In genomic region chr2:25119263-25119662, GRCh38 we compare ENCODE assay signal across 22 cellular contexts. TPM values are rescaled to one million over a fixed set of nuclear protein-coding genes. Genes with fewer than 3 reads are reported as not detected.
A peak's percentile ranks its signal among the peaks of the same experiment; 100 is the strongest.
DNase-seq lines count a peak whose midpoint lies in the region; ATAC-seq, FAIRE-seq and TF ChIP-seq lines count a peak whose summit lies in the region.
"Had no signal": no experiment of that assay in that cellular context is flagged by ENCODE, and none has a peak within 500 bp of the region (broad histone marks: within the 10 kb centered on the region; RNA-seq: fewer than 3 reads in every experiment).

No MANE protein-coding gene starts in this region.

- no peaks in the 10 kb centered on the region for H4K20me1 ChIP-seq in HepG2 (ENCODE audit: insufficient read depth, low read length)
- H4K20me1 ChIP-seq: BLaER1 treated with 17β-estradiol and CSF1 and Interleukin-3, amounts not matched to agents 10 nM and 100 nM had no signal

- DNase-seq in HepG2 (ENCODE audit: low spot score) (no peak), right lobe of liver (no peak), chondrocyte (ENCODE audit: low spot score) (peak; percentile 62), spleen (peak; percentile 51), NCI-H128 (lab: John Stamatoyannopoulos, UW; ENCODE audit: unreplicated experiment) (no peak), tibial artery (no peak)
- DNase-seq: AML-193; Caco-2; Calu3; CD4-positive, alpha-beta T cell; CD8-positive, alpha-beta T cell; DMS79 treated with DMSO at 0.1 percent for 48 hours; GF-D8 had no signal

- no peak overlapping the region for H3K4me2 ChIP-seq in HepG2 (ENCODE audit: low read depth, low read length)
- H3K4me2 ChIP-seq: A549; BLaER1 treated with 17β-estradiol and CSF1 and Interleukin-3, amounts not matched to agents 10 nM and 100 nM had no signal

- TF ChIP-seq CTCF in HepG2 (CRISPR knock-in tag; IDR thresholded peaks at IDR 0.05) (no peak), right lobe of liver (IDR thresholded peaks at IDR 0.05) (no peak), chondrocyte (IDR thresholded peaks at IDR 0.05) (no peak), spleen (IDR thresholded peaks at IDR 0.05 in 8 of 11, conservative IDR thresholded peaks at IDR 0.05 in 3 of 11) (no peak), tibial artery (IDR thresholded peaks at IDR 0.05) (no peak)

- intact Hi-C loops in HepG2 (cut with micrococcal nuclease; ENCODE audit: unreplicated experiment) (no loop called here), right lobe of liver (cut with DNase I) (no loop called here), spleen (cut with DNase I; ENCODE audit: low total_unique reads) (no loop called here), tibial artery (cut with DNase I; ENCODE audit: low total_unique reads) (no loop called here)

- TF ChIP-seq EP300 in HepG2 (IDR thresholded peaks at IDR 0.05; ENCODE audit: low read depth in 2 of 2, low read length in 2 of 2) (no peak), HepG2 (CRISPR knock-in tag; IDR thresholded peaks at IDR 0.05; ENCODE audit: borderline replicate concordance) (no peak)

- no TSS peak for BruUV-seq in HepG2 (replicated peaks; lab: Mats Ljungman, UMichigan)

- POLR2A ChIA-PET in HepG2 (lab: Yijun Ruan, JAX), result no interaction called here

- H3K79me2 ChIP-seq in HepG2 (ENCODE audit: insufficient read depth, low read length), result no peaks in the 10 kb centered on the region

- H3K9ac ChIP-seq in HepG2 (ENCODE audit: insufficient read depth, low read depth, low read length), result no peak overlapping the region
- H3K9ac ChIP-seq: BLaER1 treated with 17β-estradiol and CSF1 and Interleukin-3, amounts not matched to agents 10 nM and 100 nM had no signal

- no peak for TF ChIP-seq RAD21 in HepG2 (CRISPR knock-in tag; IDR thresholded peaks at IDR 0.05)

- peaks cover 5% of the 10 kb centered on the region for H3K36me3 Mint-ChIP-seq in chondrocyte (ENCODE audit: low read depth)
- H3K36me3 Mint-ChIP-seq: CD8-positive, alpha-beta T cell had no signal

- H3K27me3 Mint-ChIP-seq in chondrocyte (ENCODE audit: low read depth), result no peaks in the 10 kb centered on the region

- H3K27me3 ChIP-seq in HepG2 (ENCODE audit: control insufficient read depth in 1 of 2, insufficient read depth in 2 of 2, low read length in 2 of 2), result peaks cover 0 to 16% of the 10 kb centered on the region in 2 experiments; a peak in 2 of 5 replicates
- H3K27me3 ChIP-seq in right lobe of liver, result no peaks in the 10 kb centered on the region
- H3K27me3 ChIP-seq in spleen (replicated peaks in 1 of 7), result no peaks in the 10 kb centered on the region
- H3K27me3 ChIP-seq in tibial artery, result no peaks in the 10 kb centered on the region
- H3K27me3 ChIP-seq: BLaER1 treated with 17β-estradiol and CSF1 and Interleukin-3, amounts not matched to agents 10 nM and 100 nM had no signal

- no peak overlapping the region for H2AFZ ChIP-seq in HepG2 (ENCODE audit: low read length)

- WGBS in HepG2 (ENCODE audit: low lambda C conversion rate), result 37% methylated on average over 11 of the region's 11 CpGs
- 73% methylated on average over 8 of the region's 11 CpGs for WGBS in right lobe of liver (ENCODE audit: insufficient coverage, low coverage, low lambda C conversion rate, missing lambda C conversion rate)
- WGBS in spleen, 5 donors, result 90 to 97% (median 93%) methylated on average over 11 of the region's 11 CpGs

- ATAC-seq in HepG2, result 0 out of 3 replicates have a peak, but pooled peaks have one; percentile 21
- no peak for ATAC-seq in right lobe of liver
- ATAC-seq: CD8-positive, alpha-beta T cell had no signal

- in situ Hi-C loops in HepG2 (cut with HindIII; ENCODE audit: extremely low pct_ligation_motif_present, low pct_unique_long_range_greater_than_20kb), result no loop called here

- H3K27ac ChIP-seq in HepG2 (ENCODE audit: extremely low read length, insufficient read depth, low read length) (no peak overlapping the region), right lobe of liver (no peak overlapping the region), spleen (no peak overlapping the region), tibial artery (no peak overlapping the region)
- H3K27ac ChIP-seq: 22Rv1; A549; BLaER1 treated with 17β-estradiol and CSF1 and Interleukin-3, amounts not matched to agents 10 nM and 100 nM; C4-2B had no signal

- H3K9me3 Mint-ChIP-seq in chondrocyte (ENCODE audit: low read depth), result no peaks in the 10 kb centered on the region
- H3K9me3 Mint-ChIP-seq: CD4-positive, alpha-beta T cell; CD8-positive, alpha-beta T cell had no signal

- H3K36me3 ChIP-seq in HepG2 (replicated peaks in 1 of 2; ENCODE audit: control insufficient read depth in 1 of 2, insufficient read depth in 2 of 2, low read length in 2 of 2) (no peaks in the 10 kb centered on the region), right lobe of liver (no peaks in the 10 kb centered on the region), spleen (no peaks in the 10 kb centered on the region), tibial artery (no peaks in the 10 kb centered on the region)
- H3K36me3 ChIP-seq: BLaER1 treated with 17β-estradiol and CSF1 and Interleukin-3, amounts not matched to agents 10 nM and 100 nM had no signal

- FAIRE-seq in HepG2 (lab: Jason Lieb, UNC), result no peak
- FAIRE-seq: D721Med, G401.6, GM12891 had no signal

- H3K9me3 ChIP-seq in HepG2 (ENCODE audit: low read length) (no peaks in the 10 kb centered on the region), right lobe of liver (no peaks in the 10 kb centered on the region), spleen (no peaks in the 10 kb centered on the region), tibial artery (no peaks in the 10 kb centered on the region)
- H3K9me3 ChIP-seq: A549; BLaER1 treated with 17β-estradiol and CSF1 and Interleukin-3, amounts not matched to agents 10 nM and 100 nM; Caco-2 had no signal

- no peak overlapping the region for H3K4me3 Mint-ChIP-seq in chondrocyte (ENCODE audit: unreplicated experiment)
- H3K4me3 Mint-ChIP-seq: B cell; CD4-positive, alpha-beta T cell; CD8-positive, alpha-beta T cell had no signal

- H3K27ac Mint-ChIP-seq in chondrocyte (ENCODE audit: unreplicated experiment), result no peak overlapping the region
- H3K27ac Mint-ChIP-seq: B cell; CD4-positive, alpha-beta T cell; CD8-positive, alpha-beta T cell had no signal

- peaks cover 7% of the 10 kb centered on the region for H3K4me1 Mint-ChIP-seq in chondrocyte (ENCODE audit: low read depth)
- H3K4me1 Mint-ChIP-seq: B cell had no signal

- H3K4me1 ChIP-seq in HepG2 (ENCODE audit: insufficient read depth, low read length) (peaks cover 9% of the 10 kb centered on the region; the same call in 1 of the 2 replicates), right lobe of liver (no peaks in the 10 kb centered on the region), spleen (peaks cover 0 to 7% (median 0%) of the 10 kb centered on the region in 6 donors), tibial artery (no peaks in the 10 kb centered on the region)
- H3K4me1 ChIP-seq: A549 had no signal

- no peak for TF ChIP-seq POLR2A in HepG2 (IDR thresholded peaks at IDR 0.05; ENCODE audit: insufficient read depth in 1 of 2, low read depth in 2 of 2, low read length in 2 of 2)
- no peak for TF ChIP-seq POLR2A in right lobe of liver (IDR thresholded peaks at IDR 0.05)
- TF ChIP-seq POLR2A in spleen (IDR thresholded peaks at IDR 0.05), result no peak

- no peak overlapping the region for H3K4me3 ChIP-seq in HepG2 (replicated peaks in 1 of 3; ENCODE audit: insufficient read depth in 1 of 3, low read depth in 2 of 3, low read length in 3 of 3)
- H3K4me3 ChIP-seq in right lobe of liver, result no peak overlapping the region
- H3K4me3 ChIP-seq in spleen, result no peak overlapping the region
- H3K4me3 ChIP-seq in tibial artery, result no peak overlapping the region
- H3K4me3 ChIP-seq: A549; BLaER1 treated with 17β-estradiol and CSF1 and Interleukin-3, amounts not matched to agents 10 nM and 100 nM had no signal

- CTCF ChIA-PET in HepG2 (lab: Yijun Ruan, JAX; ENCODE audit: low intra/inter-chr PET ratio, low total read pairs), result no interaction called here

TF ChIP-seq in HepG2, 621 proteins besides CTCF, POLR2A, EP300 and RAD21 (continues in another document):
- TF ChIP-seq, protein P1, sequence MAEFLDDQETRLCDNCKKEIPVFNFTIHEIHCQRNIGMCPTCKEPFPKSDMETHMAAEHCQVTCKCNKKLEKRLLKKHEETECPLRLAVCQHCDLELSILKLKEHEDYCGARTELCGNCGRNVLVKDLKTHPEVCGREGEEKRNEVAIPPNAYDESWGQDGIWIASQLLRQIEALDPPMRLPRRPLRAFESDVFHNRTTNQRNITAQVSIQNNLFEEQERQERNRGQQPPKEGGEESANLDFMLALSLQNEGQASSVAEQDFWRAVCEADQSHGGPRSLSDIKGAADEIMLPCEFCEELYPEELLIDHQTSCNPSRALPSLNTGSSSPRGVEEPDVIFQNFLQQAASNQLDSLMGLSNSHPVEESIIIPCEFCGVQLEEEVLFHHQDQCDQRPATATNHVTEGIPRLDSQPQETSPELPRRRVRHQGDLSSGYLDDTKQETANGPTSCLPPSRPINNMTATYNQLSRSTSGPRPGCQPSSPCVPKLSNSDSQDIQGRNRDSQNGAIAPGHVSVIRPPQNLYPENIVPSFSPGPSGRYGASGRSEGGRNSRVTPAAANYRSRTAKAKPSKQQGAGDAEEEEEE (CRISPR knock-in tag; IDR thresholded peaks at IDR 0.05; ENCODE audit: borderline replicate concordance), result no peak

RNA-seq across cellular contexts. Expression of gene POMC, which starts 49.1 kb away (rescaled TPM):
- total RNA-seq in HepG2 (2016; rRNA removed; fragmentation: Illumina TruSeq; extraction: Trizol) (not detected in 2 replicates), right lobe of liver (1 to 10 TPM in 2 of 6 experiments, under 1 TPM in 4; 0.30 to 1.6 (median 0.57) TPM), chondrocyte (not detected in 3 replicates), spleen (1 to 10 TPM; 2.4 to 4.9 (median 3.2) TPM)
- not detected in 2 replicates for total RNA-seq in HepG2 (2016; cell fraction: cytosol; rRNA removed; fragmentation: Illumina TruSeq; extraction: Trizol; ENCODE audit: low read depth)
- not detected in 2 replicates for total RNA-seq in HepG2 (2016; cell fraction: insoluble cytoplasmic fraction; rRNA removed; fragmentation: Illumina TruSeq; extraction: Trizol)
- not detected in 2 replicates for total RNA-seq in HepG2 (2016; cell fraction: membrane; rRNA removed; fragmentation: Illumina TruSeq; extraction: Trizol)
- not detected in 2 replicates for total RNA-seq in HepG2 (2016; cell fraction: nucleus; rRNA removed; fragmentation: Illumina TruSeq; extraction: Trizol)
- polyA plus RNA-seq in HepG2 (2011; rRNA removed) (not detected in 2 replicates), spleen (1 to 10 TPM; 7.4 to 9.8 (median 8.8) TPM)
- not detected in 2 replicates for polyA plus RNA-seq in HepG2 (2011; cell fraction: cytosol; rRNA removed)
- polyA plus RNA-seq in HepG2 (2011; cell fraction: nucleus; rRNA removed), result not detected in 2 replicates
- not detected in 2 replicates for polyA plus RNA-seq in HepG2 (2012)
- polyA plus RNA-seq in HepG2 (2016; cell fraction: cytosol; fragmentation: Illumina TruSeq; extraction: Trizol; ENCODE audit: low read depth), result not detected in 2 replicates
- not detected in 2 replicates for polyA plus RNA-seq in HepG2 (2016; cell fraction: insoluble cytoplasmic fraction; fragmentation: Illumina TruSeq; extraction: Trizol; ENCODE audit: low read depth)
- polyA plus RNA-seq in HepG2 (2016; cell fraction: membrane; fragmentation: Illumina TruSeq; extraction: Trizol; ENCODE audit: low read depth), result not detected in 2 replicates
- not detected in 2 replicates for polyA plus RNA-seq in HepG2 (2016; cell fraction: nucleus; fragmentation: Illumina TruSeq; extraction: Trizol; ENCODE audit: insufficient read depth, low read depth)
- not detected in 2 replicates for polyA minus RNA-seq in HepG2 (2011; rRNA and poly(A)+ RNA removed; ENCODE audit: low replicate concordance)
- polyA minus RNA-seq in HepG2 (2011; cell fraction: cytosol; rRNA and poly(A)+ RNA removed), result not detected in 2 replicates
- polyA minus RNA-seq in HepG2 (2011; cell fraction: nucleus; rRNA and poly(A)+ RNA removed), result not detected in 2 replicates
- total RNA-seq: A172, Calu3 had no signal
- polyA plus RNA-seq: A549 had no signal

Comparison
In these comparisons a context has a peak if more than half of its experiments do, and no peak if none do; other contexts are left out.
1. DNase-seq: peak in chondrocyte (single experiment) and spleen (single experiment); none in HepG2 (single experiment), right lobe of liver (0 of 3), NCI-H128 (single experiment) and tibial artery (0 of 2).